ENCODE assay signal across 8 cellular contexts in genomic region chr5:79020861-79021561, GRCh38. TPM values are rescaled to one million over a fixed set of nuclear protein-coding genes. Genes with fewer than 3 reads are reported as not detected.
DNase-seq lines count a peak whose midpoint lies in the region; TF ChIP-seq lines count a peak whose summit lies in the region.

No MANE protein-coding gene starts in this region.

- H3F3A ChIP-seq in SU-DHL-6 (ENCODE audit: insufficient read depth), result no peaks in the 10 kb centered on the region

- H3K4me3 ChIP-seq in SU-DHL-6 (ENCODE audit: insufficient read depth, low read length, poor library complexity, severe bottlenecking), result no peak overlapping the region
- peak overlapping the region; percentile 55 for H3K4me3 ChIP-seq in skeletal muscle satellite cell (ENCODE audit: low read length)

- H3K4me3 Mint-ChIP-seq in MCF 10A (ENCODE audit: unreplicated experiment), result no peak overlapping the region

- peaks cover 11% of the 10 kb centered on the region for H3K4me1 Mint-ChIP-seq in MCF 10A (ENCODE audit: insufficient read depth, unreplicated experiment)

- H3K9me3 ChIP-seq in SU-DHL-6 (ENCODE audit: insufficient read depth, low read length) (no peaks in the 10 kb centered on the region), skeletal muscle satellite cell (replicated peaks; ENCODE audit: low read length) (no peaks in the 10 kb centered on the region)

- H3K27me3 ChIP-seq in SU-DHL-6 (ENCODE audit: low read length) (no peaks in the 10 kb centered on the region), skeletal muscle satellite cell (ENCODE audit: control insufficient read depth, insufficient read depth, low read length) (no peaks in the 10 kb centered on the region)

- CTCF ChIA-PET in MCF 10A (lab: Yijun Ruan, JAX), result interaction anchor here (0.6 to 12.7 kb wide), 31 partner anchors 8 to 1953 kb away, joined by 3 to 491 read pairs (median 4); partner anchors contain the start of gene ARSB

- BruUV-seq in MCF 10A (replicated peaks; lab: Mats Ljungman, UMichigan), result no TSS peak

- peak; percentile 24 to 32 for DNase-seq in NCI-H2081 (lab: John Stamatoyannopoulos, UW)
- DNase-seq in NCI-H2081 treated with DMSO at 0.1 percent for 48 hours (lab: John Stamatoyannopoulos, UW), result no peak
- DNase-seq in LHCN-M2 (ENCODE audit: low read depth), result peak; percentile 50
- peak; percentile 59 for DNase-seq in MCF 10A (ENCODE audit: unreplicated experiment)
- DNase-seq in iPS-NIHi7 (ENCODE audit: extremely low spot score), result peak; percentile 66
- no peak for DNase-seq in GOT3 (lab: John Stamatoyannopoulos, UW)

- H3K27me3 Mint-ChIP-seq in MCF 10A (ENCODE audit: insufficient read depth, unreplicated experiment), result peaks cover 11% of the 10 kb centered on the region

- H3K36me3 ChIP-seq in SU-DHL-6 (ENCODE audit: low read length), result no peaks in the 10 kb centered on the region
- H3K36me3 ChIP-seq in skeletal muscle satellite cell (ENCODE audit: insufficient read depth, low read length), result no peaks in the 10 kb centered on the region

- H4K20me1 ChIP-seq in SU-DHL-6 (ENCODE audit: low read depth, low read length), result no peaks in the 10 kb centered on the region

- H3K9me3 Mint-ChIP-seq in MCF 10A (ENCODE audit: unreplicated experiment), result no peaks in the 10 kb centered on the region

- no peak overlapping the region for H3K27ac ChIP-seq in SU-DHL-6 (ENCODE audit: low read depth, low read length)

- H3K9ac ChIP-seq in SU-DHL-6 (ENCODE audit: low read length) (no peak overlapping the region), skeletal muscle satellite cell (ENCODE audit: low read depth, low read length) (peak overlapping the region; percentile 59)

- no peak overlapping the region for H2AFZ ChIP-seq in SU-DHL-6 (ENCODE audit: low read depth, low read length, severe bottlenecking)

- POLR2A ChIA-PET in MCF 10A (lab: Yijun Ruan, JAX), result interaction anchor here (0.7 to 1.9 kb wide), 6 partner anchors 27 to 112 kb away, joined by 3 to 7 read pairs (median 4); no protein-coding TSS in a partner anchor

- H3K4me1 ChIP-seq in skeletal muscle satellite cell (ENCODE audit: control insufficient read depth, insufficient read depth, low read length), result peaks cover 15% of the 10 kb centered on the region

- no peaks in the 10 kb centered on the region for H3K9me2 ChIP-seq in SU-DHL-6 (replicated peaks; ENCODE audit: insufficient read depth, low read length)

- no peaks in the 10 kb centered on the region for H3K36me3 Mint-ChIP-seq in MCF 10A (ENCODE audit: insufficient read depth, unreplicated experiment)

- H3K79me2 ChIP-seq in SU-DHL-6 (ENCODE audit: insufficient read depth, low read length), result no peaks in the 10 kb centered on the region

- TF ChIP-seq CTCF in SU-DHL-6 (IDR thresholded peaks at IDR 0.05; ENCODE audit: insufficient read depth, low read length, poor library complexity, severe bottlenecking), result peak; percentile 63
- peak; percentile 74 for TF ChIP-seq CTCF in MCF 10A (IDR thresholded peaks at IDR 0.05; ENCODE audit: unreplicated experiment)

- intact Hi-C loops in MCF 10A (cut with micrococcal nuclease), result loop anchor here (1.0 to 5.0 kb wide), 3 partner anchors 112 to 836 kb away; no protein-coding TSS in a partner anchor

- H3K27ac Mint-ChIP-seq in MCF 10A (ENCODE audit: low read depth, unreplicated experiment), result no peak overlapping the region

- no peak overlapping the region for H3K4me2 ChIP-seq in SU-DHL-6 (ENCODE audit: low read depth, low read length, poor library complexity, severe bottlenecking)
- H3K4me2 ChIP-seq in skeletal muscle satellite cell (ENCODE audit: low read length), result peak overlapping the region; percentile 61

RNA-seq across cellular contexts. Expression of gene ARSB, which starts 35.9 kb away (rescaled TPM):
- 21.1 and 27.3 TPM in 2 replicates for total RNA-seq in LHCN-M2 (2014; rRNA removed)
- 10.6 TPM for polyA plus RNA-seq in LHCN-M2 (2012)
- 5.2 and 7.9 TPM in 2 replicates for total RNA-seq in MCF 10A (2022)
- total RNA-seq in skeletal muscle satellite cell (2012; rRNA removed), result 15.0 and 19.2 TPM in 2 replicates

RNA-seq across cellular contexts. Expression of gene DMGDH, which starts 48.5 kb away (rescaled TPM):
- total RNA-seq in LHCN-M2 (2014; rRNA removed), result 0.13 and 0.17 TPM in 2 replicates
- polyA plus RNA-seq in LHCN-M2 (2012), result 0.46 TPM
- 9.2 and 14.7 TPM in 2 replicates for total RNA-seq in MCF 10A (2022)
- total RNA-seq in skeletal muscle satellite cell (2012; rRNA removed), result 0.22 and 0.25 TPM in 2 replicates

RNA-seq across cellular contexts. Expression of gene BHMT2, which starts 48.6 kb away (rescaled TPM):
- total RNA-seq in LHCN-M2 (2014; rRNA removed), result 0.45 and 0.63 TPM in 2 replicates
- 0.77 TPM for polyA plus RNA-seq in LHCN-M2 (2012)
- total RNA-seq in MCF 10A (2022), result not detected in 2 replicates
- total RNA-seq in skeletal muscle satellite cell (2012; rRNA removed), result 1.7 and 2.8 TPM in 2 replicates

Comparison
In these comparisons a context has a peak if more than half of its experiments do, and no peak if none do; other contexts are left out.
1. DNase-seq: peak in NCI-H2081 (2 of 2), LHCN-M2 (single experiment), MCF 10A (single experiment) and iPS-NIHi7 (single experiment); none in NCI-H2081 treated with DMSO at 0.1 percent for 48 hours (single experiment) and GOT3 (single experiment).